1 cellular context compared by ENCODE assay signal in the genomic region with DNA sequence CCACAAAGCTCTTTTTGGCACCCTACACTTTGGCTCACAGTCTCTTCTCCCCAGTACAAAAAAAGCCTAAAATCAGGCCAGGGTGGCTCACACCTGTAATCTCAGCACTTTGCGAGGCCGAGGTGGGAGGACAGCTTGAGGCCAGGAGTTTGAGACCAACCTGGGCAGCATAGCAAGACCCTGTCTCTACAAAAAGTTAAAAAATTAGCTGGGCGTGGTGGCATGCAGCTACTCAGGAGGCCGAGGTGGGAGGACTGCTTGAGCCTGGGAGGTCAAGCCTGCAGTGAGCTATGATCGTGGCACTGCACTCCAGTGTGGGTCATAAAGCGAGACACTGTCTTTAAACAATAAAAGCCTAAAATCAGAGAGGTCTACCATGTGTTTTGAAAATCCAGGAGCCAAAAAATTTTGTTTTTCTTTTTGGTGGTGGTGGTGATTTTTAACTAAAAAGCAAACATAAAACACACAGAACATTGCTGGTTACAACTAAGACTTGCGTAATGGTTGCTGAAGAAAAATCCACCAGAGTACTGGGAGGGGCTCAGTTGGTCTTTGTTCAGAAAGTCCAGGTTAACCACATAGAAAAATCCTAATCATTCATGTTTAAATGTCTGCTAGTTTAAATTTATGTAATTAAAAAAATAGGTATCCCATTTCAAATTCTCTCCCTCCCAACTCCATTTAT.
TF ChIP-seq lines count a peak whose summit lies in the region.

No MANE protein-coding gene starts in this region.

TF ChIP-seq in GM23338, 12 proteins besides CTCF, POLR2A, EP300 and RAD21 (continued from another document):
- TF ChIP-seq, protein P1, sequence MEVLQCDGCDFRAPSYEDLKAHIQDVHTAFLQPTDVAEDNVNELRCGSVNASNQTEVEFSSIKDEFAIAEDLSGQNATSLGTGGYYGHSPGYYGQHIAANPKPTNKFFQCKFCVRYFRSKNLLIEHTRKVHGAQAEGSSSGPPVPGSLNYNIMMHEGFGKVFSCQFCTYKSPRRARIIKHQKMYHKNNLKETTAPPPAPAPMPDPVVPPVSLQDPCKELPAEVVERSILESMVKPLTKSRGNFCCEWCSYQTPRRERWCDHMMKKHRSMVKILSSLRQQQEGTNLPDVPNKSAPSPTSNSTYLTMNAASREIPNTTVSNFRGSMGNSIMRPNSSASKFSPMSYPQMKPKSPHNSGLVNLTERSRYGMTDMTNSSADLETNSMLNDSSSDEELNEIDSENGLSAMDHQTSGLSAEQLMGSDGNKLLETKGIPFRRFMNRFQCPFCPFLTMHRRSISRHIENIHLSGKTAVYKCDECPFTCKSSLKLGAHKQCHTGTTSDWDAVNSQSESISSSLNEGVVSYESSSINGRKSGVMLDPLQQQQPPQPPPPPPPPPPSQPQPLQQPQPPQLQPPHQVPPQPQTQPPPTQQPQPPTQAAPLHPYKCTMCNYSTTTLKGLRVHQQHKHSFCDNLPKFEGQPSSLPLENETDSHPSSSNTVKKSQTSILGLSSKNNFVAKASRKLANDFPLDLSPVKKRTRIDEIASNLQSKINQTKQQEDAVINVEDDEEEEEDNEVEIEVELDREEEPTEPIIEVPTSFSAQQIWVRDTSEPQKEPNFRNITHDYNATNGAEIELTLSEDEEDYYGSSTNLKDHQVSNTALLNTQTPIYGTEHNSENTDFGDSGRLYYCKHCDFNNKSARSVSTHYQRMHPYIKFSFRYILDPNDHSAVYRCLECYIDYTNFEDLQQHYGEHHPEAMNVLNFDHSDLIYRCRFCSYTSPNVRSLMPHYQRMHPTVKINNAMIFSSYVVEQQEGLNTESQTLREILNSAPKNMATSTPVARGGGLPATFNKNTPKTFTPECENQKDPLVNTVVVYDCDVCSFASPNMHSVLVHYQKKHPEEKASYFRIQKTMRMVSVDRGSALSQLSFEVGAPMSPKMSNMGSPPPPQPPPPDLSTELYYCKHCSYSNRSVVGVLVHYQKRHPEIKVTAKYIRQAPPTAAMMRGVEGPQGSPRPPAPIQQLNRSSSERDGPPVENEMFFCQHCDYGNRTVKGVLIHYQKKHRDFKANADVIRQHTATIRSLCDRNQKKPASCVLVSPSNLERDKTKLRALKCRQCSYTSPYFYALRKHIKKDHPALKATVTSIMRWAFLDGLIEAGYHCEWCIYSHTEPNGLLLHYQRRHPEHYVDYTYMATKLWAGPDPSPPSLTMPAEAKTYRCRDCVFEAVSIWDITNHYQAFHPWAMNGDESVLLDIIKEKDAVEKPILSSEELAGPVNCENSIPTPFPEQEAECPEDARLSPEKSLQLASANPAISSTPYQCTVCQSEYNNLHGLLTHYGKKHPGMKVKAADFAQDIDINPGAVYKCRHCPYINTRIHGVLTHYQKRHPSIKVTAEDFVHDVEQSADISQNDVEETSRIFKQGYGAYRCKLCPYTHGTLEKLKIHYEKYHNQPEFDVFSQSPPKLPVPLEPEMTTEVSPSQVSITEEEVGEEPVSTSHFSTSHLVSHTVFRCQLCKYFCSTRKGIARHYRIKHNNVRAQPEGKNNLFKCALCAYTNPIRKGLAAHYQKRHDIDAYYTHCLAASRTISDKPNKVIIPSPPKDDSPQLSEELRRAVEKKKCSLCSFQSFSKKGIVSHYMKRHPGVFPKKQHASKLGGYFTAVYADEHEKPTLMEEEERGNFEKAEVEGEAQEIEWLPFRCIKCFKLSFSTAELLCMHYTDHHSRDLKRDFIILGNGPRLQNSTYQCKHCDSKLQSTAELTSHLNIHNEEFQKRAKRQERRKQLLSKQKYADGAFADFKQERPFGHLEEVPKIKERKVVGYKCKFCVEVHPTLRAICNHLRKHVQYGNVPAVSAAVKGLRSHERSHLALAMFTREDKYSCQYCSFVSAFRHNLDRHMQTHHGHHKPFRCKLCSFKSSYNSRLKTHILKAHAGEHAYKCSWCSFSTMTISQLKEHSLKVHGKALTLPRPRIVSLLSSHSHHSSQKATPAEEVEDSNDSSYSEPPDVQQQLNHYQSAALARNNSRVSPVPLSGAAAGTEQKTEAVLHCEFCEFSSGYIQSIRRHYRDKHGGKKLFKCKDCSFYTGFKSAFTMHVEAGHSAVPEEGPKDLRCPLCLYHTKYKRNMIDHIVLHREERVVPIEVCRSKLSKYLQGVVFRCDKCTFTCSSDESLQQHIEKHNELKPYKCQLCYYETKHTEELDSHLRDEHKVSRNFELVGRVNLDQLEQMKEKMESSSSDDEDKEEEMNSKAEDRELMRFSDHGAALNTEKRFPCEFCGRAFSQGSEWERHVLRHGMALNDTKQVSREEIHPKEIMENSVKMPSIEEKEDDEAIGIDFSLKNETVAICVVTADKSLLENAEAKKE (CRISPR knock-in tag; IDR thresholded peaks at IDR 0.05) = no peak
- TF ChIP-seq POLR2AphosphoS5 (IDR thresholded peaks at IDR 0.05; ENCODE audit: low read depth) = no peak
- no peak for TF ChIP-seq REST (IDR thresholded peaks at IDR 0.05; ENCODE audit: unreplicated experiment)
- no peak for TF ChIP-seq EZH2phosphoT487 (IDR thresholded peaks at IDR 0.05; ENCODE audit: unreplicated experiment)
- no peak for TF ChIP-seq STAT1 (IDR thresholded peaks at IDR 0.05; ENCODE audit: unreplicated experiment)
- TF ChIP-seq ZNF114 (CRISPR knock-in tag; IDR thresholded peaks at IDR 0.05) = no peak
- TF ChIP-seq, protein P2, sequence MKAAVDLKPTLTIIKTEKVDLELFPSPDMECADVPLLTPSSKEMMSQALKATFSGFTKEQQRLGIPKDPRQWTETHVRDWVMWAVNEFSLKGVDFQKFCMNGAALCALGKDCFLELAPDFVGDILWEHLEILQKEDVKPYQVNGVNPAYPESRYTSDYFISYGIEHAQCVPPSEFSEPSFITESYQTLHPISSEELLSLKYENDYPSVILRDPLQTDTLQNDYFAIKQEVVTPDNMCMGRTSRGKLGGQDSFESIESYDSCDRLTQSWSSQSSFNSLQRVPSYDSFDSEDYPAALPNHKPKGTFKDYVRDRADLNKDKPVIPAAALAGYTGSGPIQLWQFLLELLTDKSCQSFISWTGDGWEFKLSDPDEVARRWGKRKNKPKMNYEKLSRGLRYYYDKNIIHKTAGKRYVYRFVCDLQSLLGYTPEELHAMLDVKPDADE (IDR thresholded peaks at IDR 0.05) = no peak
